8 cellular contexts compared by ENCODE assay signal in genomic region chr1:8571200-8571984, GRCh38.
DNase-seq lines count a peak whose midpoint lies in the region; ATAC-seq and TF ChIP-seq lines count a peak whose summit lies in the region.

No MANE protein-coding gene starts in this region.

- intact Hi-C loops in body of pancreas (cut with DNase I), result no loop called here
- intact Hi-C loops in naive thymus-derived CD4-positive, alpha-beta T cell (cut with micrococcal nuclease), result no loop called here

- no peaks in the 10 kb centered on the region for H3K27me3 Mint-ChIP-seq in naive thymus-derived CD4-positive, alpha-beta T cell

- TF ChIP-seq CTCF in body of pancreas (IDR thresholded peaks at IDR 0.05) (peak in 6 of 7 experiments; percentile 25 to 59 (median 52)), liver (IDR thresholded peaks at IDR 0.05; ENCODE audit: low read depth, low read length, missing input control) (peak; percentile 43)

- H3K27me3 ChIP-seq in HUES6 (ENCODE audit: control insufficient read depth, insufficient read depth, low read length) (no peaks in the 10 kb centered on the region), body of pancreas (no peaks in the 10 kb centered on the region), liver (ENCODE audit: control insufficient read depth in 4 of 4, insufficient read depth in 4 of 4, low read length in 3 of 4) (no peaks in the 10 kb centered on the region)
- H3K27me3 ChIP-seq in naive thymus-derived CD4-positive, alpha-beta T cell (ENCODE audit: control insufficient read depth in 2 of 2, insufficient read depth in 2 of 2, low read length in 2 of 2), result no peaks in the 10 kb centered on the region

- CTCF ChIA-PET in naive thymus-derived CD4-positive, alpha-beta T cell (lab: Charles Lee), result interaction anchor here (0.6 to 1.1 kb wide), 4 partner anchors 10 to 557 kb away, joined by 3 to 7 read pairs (median 4); no protein-coding TSS in a partner anchor
- CTCF ChIA-PET in HEK293T (lab: Yijun Ruan, JAX), result interaction anchor here (0.6 to 2.2 kb wide), 6 partner anchors 10 to 242 kb away, joined by 3 to 11 read pairs (median 3); no protein-coding TSS in a partner anchor

- H3K36me3 ChIP-seq in HUES6 (ENCODE audit: control insufficient read depth, insufficient read depth, low read length) (no peaks in the 10 kb centered on the region), body of pancreas (replicated peaks in 1 of 2; ENCODE audit: insufficient read depth in 1 of 2, low read depth in 2 of 2) (no peaks in the 10 kb centered on the region), liver (ENCODE audit: control insufficient read depth in 4 of 4, insufficient read depth in 3 of 4, low read depth in 1 of 4, low read length in 3 of 4) (no peaks in the 10 kb centered on the region)
- H3K36me3 ChIP-seq in naive thymus-derived CD4-positive, alpha-beta T cell (ENCODE audit: control insufficient read depth in 2 of 3, insufficient read depth in 3 of 3, low read length in 3 of 3), result no peaks in the 10 kb centered on the region

- TF ChIP-seq POLR2A in body of pancreas (IDR thresholded peaks at IDR 0.05), result no peak

- peak; percentile 87 for ATAC-seq in body of pancreas
- ATAC-seq in naive thymus-derived CD4-positive, alpha-beta T cell, result no peak

- peak; percentile 4 for DNase-seq in A172 (ENCODE audit: low spot score)
- DNase-seq in body of pancreas, result peak; percentile 22 to 51 (median 40)
- DNase-seq in kidney tubule cell (ENCODE audit: low spot score), result no peak
- DNase-seq in naive thymus-derived CD4-positive, alpha-beta T cell, result no peak
- no peak for DNase-seq in putamen (ENCODE audit: low spot score)
- DNase-seq in HEK293T (ENCODE audit: extremely low spot score), result no peak

- no peak overlapping the region for H3K9ac ChIP-seq in HUES6 (ENCODE audit: low read length)
- H3K9ac ChIP-seq in liver (ENCODE audit: low read depth in 1 of 2, low read length in 2 of 2), result peak overlapping the region; percentile 36 to 60

- H3K36me3 Mint-ChIP-seq in naive thymus-derived CD4-positive, alpha-beta T cell, result peaks cover 0 to 4% (median 0%) of the 10 kb centered on the region in 5 donors

- TF ChIP-seq RAD21 in liver (IDR thresholded peaks at IDR 0.05), result peak; percentile 50 to 65

- H3K9me3 Mint-ChIP-seq in naive thymus-derived CD4-positive, alpha-beta T cell, result no peaks in the 10 kb centered on the region

- H3K27ac ChIP-seq in HUES6 (ENCODE audit: low read depth, low read length), result peak overlapping the region; percentile 4; the same call in 1 of the 2 replicates
- peak overlapping the region in 3 of 4 donors; percentile 62 to 83 (median 69) for H3K27ac ChIP-seq in body of pancreas
- H3K27ac ChIP-seq in liver (ENCODE audit: low read depth in 1 of 2, low read length in 2 of 2), result peak overlapping the region; percentile 55 to 66
- no peak overlapping the region for H3K27ac ChIP-seq in naive thymus-derived CD4-positive, alpha-beta T cell (ENCODE audit: low read depth, low read length)

- H3K27ac Mint-ChIP-seq in naive thymus-derived CD4-positive, alpha-beta T cell, result peak overlapping the region in 1 of 9 donors; percentile 30

- peaks cover 0 to 12% (median 9%) of the 10 kb centered on the region in 7 donors for H3K4me1 Mint-ChIP-seq in naive thymus-derived CD4-positive, alpha-beta T cell

- WGBS in body of pancreas, 2 donors, result 3 to 6% methylated on average over 5 of the region's 5 CpGs
- 17% methylated on average over 5 of the region's 5 CpGs for WGBS in liver

- H3K9me3 ChIP-seq in HUES6 (ENCODE audit: control insufficient read depth, insufficient read depth, low read depth, low read length) (no peaks in the 10 kb centered on the region), body of pancreas (no peaks in the 10 kb centered on the region), liver (ENCODE audit: control insufficient read depth in 4 of 4, low read length in 3 of 4) (no peaks in the 10 kb centered on the region)
- no peaks in the 10 kb centered on the region for H3K9me3 ChIP-seq in naive thymus-derived CD4-positive, alpha-beta T cell (ENCODE audit: control insufficient read depth in 2 of 3, low read length in 3 of 3)

- H3K4me1 ChIP-seq in HUES6 (ENCODE audit: control insufficient read depth, insufficient read depth, low read length) (peaks cover 14% of the 10 kb centered on the region), body of pancreas (peaks cover 65% of the 10 kb centered on the region), liver (ENCODE audit: control insufficient read depth in 4 of 4, insufficient read depth in 4 of 4, low read length in 3 of 4) (peaks cover 3 to 23% (median 17%) of the 10 kb centered on the region in 4 donors)
- H3K4me1 ChIP-seq in naive thymus-derived CD4-positive, alpha-beta T cell (ENCODE audit: control insufficient read depth in 2 of 2, insufficient read depth in 2 of 2, low read length in 2 of 2), result no peaks in the 10 kb centered on the region

- POLR2A ChIA-PET in naive thymus-derived CD4-positive, alpha-beta T cell (lab: Charles Lee), result no interaction called here
- POLR2A ChIA-PET in HEK293T (lab: Yijun Ruan, JAX), result no interaction called here

- H3K4me3 ChIP-seq in HUES6 (ENCODE audit: low read depth, low read length), result no peak overlapping the region
- no peak overlapping the region for H3K4me3 ChIP-seq in body of pancreas
- no peak overlapping the region for H3K4me3 ChIP-seq in liver (ENCODE audit: low read depth in 1 of 3, low read length in 3 of 3)
- H3K4me3 ChIP-seq in naive thymus-derived CD4-positive, alpha-beta T cell (ENCODE audit: low read length), result no peak overlapping the region

- H3K4me3 Mint-ChIP-seq in naive thymus-derived CD4-positive, alpha-beta T cell, result no peak overlapping the region

TF ChIP-seq in liver, 16 proteins besides CTCF, POLR2A, EP300 and RAD21 (continues in another document):
- no peak for TF ChIP-seq YY1 (IDR thresholded peaks at IDR 0.05)
- peak; percentile 29 to 45 for TF ChIP-seq HNF4A (conservative IDR thresholded peaks at IDR 0.05)
- TF ChIP-seq EGR1 (IDR thresholded peaks at IDR 0.05; ENCODE audit: low read depth in 2 of 2), result peak in 1 of 2 donors; percentile 26
- no peak for TF ChIP-seq JUND (IDR thresholded peaks at IDR 0.05)
- peak; percentile 22 for TF ChIP-seq NR2F2 (IDR thresholded peaks at IDR 0.05)
- TF ChIP-seq HNF4G (IDR thresholded peaks at IDR 0.05), result no peak
- TF ChIP-seq, protein P1, sequence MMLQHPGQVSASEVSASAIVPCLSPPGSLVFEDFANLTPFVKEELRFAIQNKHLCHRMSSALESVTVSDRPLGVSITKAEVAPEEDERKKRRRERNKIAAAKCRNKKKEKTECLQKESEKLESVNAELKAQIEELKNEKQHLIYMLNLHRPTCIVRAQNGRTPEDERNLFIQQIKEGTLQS (IDR thresholded peaks at IDR 0.05), result peak; percentile 10
- peak; percentile 56 to 59 for TF ChIP-seq RXRA (IDR thresholded peaks at IDR 0.05)
- no peak for TF ChIP-seq FOXA2 (IDR thresholded peaks at IDR 0.05)
- peak; percentile 24 for TF ChIP-seq FOXA1 (IDR thresholded peaks at IDR 0.05)

TF ChIP-seq in HEK293T, 16 proteins besides CTCF, POLR2A, EP300 and RAD21:
- TF ChIP-seq LEF1 (IDR thresholded peaks at IDR 0.05; ENCODE audit: borderline replicate concordance) (no peak), CTBP1 (IDR thresholded peaks at IDR 0.05; ENCODE audit: borderline replicate concordance) (no peak), FOXK2 (IDR thresholded peaks at IDR 0.05) (no peak), ZNF384 (IDR thresholded peaks at IDR 0.05) (no peak), SP1 (IDR thresholded peaks at IDR 0.05) (no peak), ELF4 (IDR thresholded peaks at IDR 0.05) (no peak), SUZ12 (IDR thresholded peaks at IDR 0.05) (no peak), PKNOX1 (IDR thresholded peaks at IDR 0.05) (no peak), TARDBP (IDR thresholded peaks at IDR 0.05) (no peak), L3MBTL2 (conservative IDR thresholded peaks at IDR 0.05) (no peak), NFRKB (IDR thresholded peaks at IDR 0.05) (no peak), BHLHE40 (IDR thresholded peaks at IDR 0.05; ENCODE audit: borderline replicate concordance) (no peak), HDGF (IDR thresholded peaks at IDR 0.05; ENCODE audit: borderline replicate concordance) (no peak), FOXA1 (IDR thresholded peaks at IDR 0.05) (no peak), FOXM1 (IDR thresholded peaks at IDR 0.05; ENCODE audit: borderline replicate concordance) (no peak), ARNT (IDR thresholded peaks at IDR 0.05) (no peak)

Comparison
In these comparisons a context has a peak if more than half of its experiments do, and no peak if none do; other contexts are left out.
1. DNase-seq: peak in A172 (single experiment) and body of pancreas (4 of 4); none in kidney tubule cell (single experiment), naive thymus-derived CD4-positive, alpha-beta T cell (0 of 9), putamen (single experiment) and HEK293T (single experiment).